1 cellular context compared by ENCODE assay signal in the genomic region with DNA sequence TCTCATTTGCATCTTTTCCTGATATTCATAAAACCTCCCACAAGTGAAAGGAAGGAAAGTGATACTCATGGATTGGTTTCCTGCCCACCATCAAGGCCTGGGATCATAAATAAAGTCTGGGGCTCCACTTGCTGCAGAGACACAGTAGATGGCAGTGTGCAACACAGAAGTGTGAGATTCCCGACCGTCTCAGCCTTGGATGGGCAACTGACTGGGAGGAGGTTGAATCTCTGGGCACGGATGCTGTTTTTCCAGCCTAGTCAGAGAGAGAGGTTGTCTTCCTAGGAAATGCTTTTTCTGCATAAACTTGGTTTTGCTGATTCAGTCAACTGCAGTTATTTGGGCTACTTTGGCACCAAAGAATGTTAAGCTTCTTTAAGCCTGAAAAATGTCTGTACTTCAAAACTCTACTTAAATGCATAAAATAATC.
TF ChIP-seq lines count a peak whose summit lies in the region.

No MANE protein-coding gene starts in this region.

TF ChIP-seq in K562, 482 proteins besides CTCF, POLR2A, EP300 and RAD21 (continued from another document):
- TF ChIP-seq, protein P1, sequence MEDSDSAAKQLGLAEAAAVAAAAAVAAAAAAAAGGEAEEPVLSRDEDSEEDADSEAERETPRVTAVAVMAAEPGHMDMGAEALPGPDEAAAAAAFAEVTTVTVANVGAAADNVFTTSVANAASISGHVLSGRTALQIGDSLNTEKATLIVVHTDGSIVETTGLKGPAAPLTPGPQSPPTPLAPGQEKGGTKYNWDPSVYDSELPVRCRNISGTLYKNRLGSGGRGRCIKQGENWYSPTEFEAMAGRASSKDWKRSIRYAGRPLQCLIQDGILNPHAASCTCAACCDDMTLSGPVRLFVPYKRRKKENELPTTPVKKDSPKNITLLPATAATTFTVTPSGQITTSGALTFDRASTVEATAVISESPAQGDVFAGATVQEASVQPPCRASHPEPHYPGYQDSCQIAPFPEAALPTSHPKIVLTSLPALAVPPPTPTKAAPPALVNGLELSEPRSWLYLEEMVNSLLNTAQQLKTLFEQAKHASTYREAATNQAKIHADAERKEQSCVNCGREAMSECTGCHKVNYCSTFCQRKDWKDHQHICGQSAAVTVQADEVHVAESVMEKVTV (CRISPR knock-in tag; IDR thresholded peaks at IDR 0.05) = peak; percentile 33; the same call in 1 of the 2 replicates
- TF ChIP-seq, protein P2, sequence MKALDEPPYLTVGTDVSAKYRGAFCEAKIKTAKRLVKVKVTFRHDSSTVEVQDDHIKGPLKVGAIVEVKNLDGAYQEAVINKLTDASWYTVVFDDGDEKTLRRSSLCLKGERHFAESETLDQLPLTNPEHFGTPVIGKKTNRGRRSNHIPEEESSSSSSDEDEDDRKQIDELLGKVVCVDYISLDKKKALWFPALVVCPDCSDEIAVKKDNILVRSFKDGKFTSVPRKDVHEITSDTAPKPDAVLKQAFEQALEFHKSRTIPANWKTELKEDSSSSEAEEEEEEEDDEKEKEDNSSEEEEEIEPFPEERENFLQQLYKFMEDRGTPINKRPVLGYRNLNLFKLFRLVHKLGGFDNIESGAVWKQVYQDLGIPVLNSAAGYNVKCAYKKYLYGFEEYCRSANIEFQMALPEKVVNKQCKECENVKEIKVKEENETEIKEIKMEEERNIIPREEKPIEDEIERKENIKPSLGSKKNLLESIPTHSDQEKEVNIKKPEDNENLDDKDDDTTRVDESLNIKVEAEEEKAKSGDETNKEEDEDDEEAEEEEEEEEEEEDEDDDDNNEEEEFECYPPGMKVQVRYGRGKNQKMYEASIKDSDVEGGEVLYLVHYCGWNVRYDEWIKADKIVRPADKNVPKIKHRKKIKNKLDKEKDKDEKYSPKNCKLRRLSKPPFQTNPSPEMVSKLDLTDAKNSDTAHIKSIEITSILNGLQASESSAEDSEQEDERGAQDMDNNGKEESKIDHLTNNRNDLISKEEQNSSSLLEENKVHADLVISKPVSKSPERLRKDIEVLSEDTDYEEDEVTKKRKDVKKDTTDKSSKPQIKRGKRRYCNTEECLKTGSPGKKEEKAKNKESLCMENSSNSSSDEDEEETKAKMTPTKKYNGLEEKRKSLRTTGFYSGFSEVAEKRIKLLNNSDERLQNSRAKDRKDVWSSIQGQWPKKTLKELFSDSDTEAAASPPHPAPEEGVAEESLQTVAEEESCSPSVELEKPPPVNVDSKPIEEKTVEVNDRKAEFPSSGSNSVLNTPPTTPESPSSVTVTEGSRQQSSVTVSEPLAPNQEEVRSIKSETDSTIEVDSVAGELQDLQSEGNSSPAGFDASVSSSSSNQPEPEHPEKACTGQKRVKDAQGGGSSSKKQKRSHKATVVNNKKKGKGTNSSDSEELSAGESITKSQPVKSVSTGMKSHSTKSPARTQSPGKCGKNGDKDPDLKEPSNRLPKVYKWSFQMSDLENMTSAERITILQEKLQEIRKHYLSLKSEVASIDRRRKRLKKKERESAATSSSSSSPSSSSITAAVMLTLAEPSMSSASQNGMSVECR (CRISPR knock-in tag; IDR thresholded peaks at IDR 0.05) = no peak
- TF ChIP-seq ZKSCAN1 (IDR thresholded peaks at IDR 0.05; ENCODE audit: low read depth, low read length) = no peak
- no peak for TF ChIP-seq KLF10 (CRISPR knock-in tag; IDR thresholded peaks at IDR 0.05)
